ENCODE assay signal across 14 cellular contexts in genomic region chrX:63434665-63435064, GRCh38.
DNase-seq lines count a peak whose midpoint lies in the region; ATAC-seq and TF ChIP-seq lines count a peak whose summit lies in the region.
"Had no signal": no experiment of that assay in that cellular context is flagged by ENCODE, and none has a peak within 500 bp of the region (broad histone marks: within the 10 kb centered on the region; RNA-seq: fewer than 3 reads in every experiment).

No MANE protein-coding gene starts in this region.

- ATAC-seq in HG03460 (IDR thresholded peaks at IDR 0.05; ENCODE audit: unreplicated experiment), result no peak
- no peak for ATAC-seq in GM18517 (IDR thresholded peaks at IDR 0.05; ENCODE audit: unreplicated experiment)
- ATAC-seq: activated naive CD8-positive, alpha-beta T cell treated with anti-CD3 and anti-CD28 coated beads, Interleukin-2, amount 50 U/mL, for 24 hours had no signal

- peaks cover 7% of the 10 kb centered on the region; the same call in 1 of the 2 replicates for H3K9me3 ChIP-seq in NT2/D1 (ENCODE audit: insufficient read depth, low read length)
- no peaks in the 10 kb centered on the region for H3K9me3 ChIP-seq in mesodermal cell (ENCODE audit: control insufficient read depth, low read length)
- H3K9me3 ChIP-seq: pancreas had no signal

- DNase-seq in EH (ENCODE audit: low read depth) (peak; percentile 55), NT2/D1 (ENCODE audit: low read depth, low spot score) (peak; percentile 60), endothelial cell (ENCODE audit: low spot score) (peak; percentile 4), NCI-H1048 (lab: John Stamatoyannopoulos, UW) (no peak)
- DNase-seq in stimulated activated naive CD4-positive, alpha-beta T cell treated with Interleukin-2 at 50 U/mL for 16 hours (lab: John Stamatoyannopoulos, UW), result no peak
- DNase-seq: activated naive CD8-positive, alpha-beta T cell treated with anti-CD3 and anti-CD28 coated beads, Interleukin-2, amount 50 U/mL, for 24 hours; GDM1; NCI-H446; pancreas; RPMI8226 had no signal

- H3K4me1 ChIP-seq in NT2/D1 (ENCODE audit: insufficient read depth, insufficient read length), result no peaks in the 10 kb centered on the region
- peaks cover 9% of the 10 kb centered on the region for H3K4me1 ChIP-seq in mesodermal cell (ENCODE audit: control insufficient read depth, insufficient read depth, low read length, poor library complexity, severe bottlenecking)
- H3K4me1 ChIP-seq: BLaER1 had no signal

- H3K27ac ChIP-seq in mesodermal cell (ENCODE audit: low read depth, low read length, severe bottlenecking), result peak overlapping the region; percentile 94
- H3K27ac ChIP-seq: BLaER1, pancreas had no signal

- TF ChIP-seq CTCF in endothelial cell (IDR thresholded peaks at IDR 0.05; ENCODE audit: unreplicated experiment), result no peak

- no peak overlapping the region for H3K4me3 ChIP-seq in NT2/D1 (ENCODE audit: insufficient read length, low read depth)
- H3K4me3 ChIP-seq in mesodermal cell (ENCODE audit: extremely low read depth, insufficient read depth, low read length, poor library complexity, severe bottlenecking), result no peak overlapping the region
- H3K4me3 ChIP-seq: BLaER1, pancreas had no signal

- peaks cover 6% of the 10 kb centered on the region for H3K36me3 Mint-ChIP-seq in endothelial cell (ENCODE audit: low read depth, unreplicated experiment)

- H3K9ac ChIP-seq in NT2/D1 (ENCODE audit: insufficient read length, low read depth), result no peak overlapping the region
- H3K9ac ChIP-seq: BLaER1 had no signal

- H3K27me3 Mint-ChIP-seq in endothelial cell (ENCODE audit: unreplicated experiment), result peaks cover 2% of the 10 kb centered on the region
- H3K27me3 Mint-ChIP-seq: activated naive CD8-positive, alpha-beta T cell treated with anti-CD3 and anti-CD28 coated beads, Interleukin-2, amount 50 U/mL, for 24 hours had no signal

- H3K27me3 ChIP-seq in NT2/D1 (ENCODE audit: insufficient read depth, insufficient read length), result no peaks in the 10 kb centered on the region
- H3K27me3 ChIP-seq: pancreas had no signal

- H3K4me1 Mint-ChIP-seq in endothelial cell (ENCODE audit: unreplicated experiment), result peaks cover 15% of the 10 kb centered on the region

- H3K27ac Mint-ChIP-seq in endothelial cell (ENCODE audit: unreplicated experiment), result peak overlapping the region; percentile 77
- H3K27ac Mint-ChIP-seq: activated naive CD8-positive, alpha-beta T cell treated with anti-CD3 and anti-CD28 coated beads, Interleukin-2, amount 50 U/mL, for 24 hours had no signal

- H3K9me3 Mint-ChIP-seq in endothelial cell (ENCODE audit: unreplicated experiment), result no peaks in the 10 kb centered on the region

- peak overlapping the region; percentile 56 for H3K4me3 Mint-ChIP-seq in endothelial cell (ENCODE audit: unreplicated experiment)
- H3K4me3 Mint-ChIP-seq: activated naive CD8-positive, alpha-beta T cell treated with anti-CD3 and anti-CD28 coated beads, Interleukin-2, amount 50 U/mL, for 24 hours had no signal

- WGBS in mesodermal cell (ENCODE audit: insufficient coverage in 2 of 2), 2 experiments, result 56% methylated on average over 2 of the region's 6 CpGs; no CpG with 5 or more reads in 1 of the 2 experiments

- H3K36me3 ChIP-seq in NT2/D1 (ENCODE audit: insufficient read depth, insufficient read length, low read length) (peaks cover 11% of the 10 kb centered on the region), mesodermal cell (ENCODE audit: control insufficient read depth, insufficient read depth, low read length) (peaks cover 13% of the 10 kb centered on the region)
- H3K36me3 ChIP-seq: BLaER1, pancreas had no signal

Comparison
In these comparisons a context has a peak if more than half of its experiments do, and no peak if none do; other contexts are left out.
1. DNase-seq: peak in EH (single experiment), NT2/D1 (single experiment) and endothelial cell (single experiment); none in NCI-H1048 (single experiment) and stimulated activated naive CD4-positive, alpha-beta T cell treated with Interleukin-2 at 50 U/mL for 16 hours (single experiment).